Comparison of ENCODE assay signal across 15 cellular contexts in the genomic region with DNA sequence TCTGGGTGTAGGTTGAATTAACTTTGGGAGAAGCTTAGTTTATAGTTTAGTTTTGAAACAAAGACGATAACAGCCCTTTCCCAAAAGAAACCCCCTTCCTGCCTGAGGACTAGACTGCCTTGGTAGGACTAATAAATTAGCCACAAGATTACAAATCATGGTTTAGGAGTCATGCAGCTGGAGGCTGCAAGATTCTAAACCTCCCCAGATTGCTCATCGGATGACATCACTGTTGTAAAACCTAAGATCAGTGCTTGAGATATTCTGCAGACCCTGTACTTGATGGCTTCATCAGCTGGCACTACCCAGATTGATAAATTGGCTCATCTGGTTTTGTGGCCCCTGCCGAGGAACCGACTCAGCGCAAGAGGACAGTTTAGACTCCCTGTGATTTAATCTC. TPM values are rescaled to one million over a fixed set of nuclear protein-coding genes. Genes with fewer than 3 reads are reported as not detected.
DNase-seq lines count a peak whose midpoint lies in the region; TF ChIP-seq lines count a peak whose summit lies in the region.
"Had no signal": no experiment of that assay in that cellular context is flagged by ENCODE, and none has a peak within 500 bp of the region (broad histone marks: within the 10 kb centered on the region; RNA-seq: fewer than 3 reads in every experiment).

No MANE protein-coding gene starts in this region.

- TF ChIP-seq CTCF in AG09309 (IDR thresholded peaks at IDR 0.05; ENCODE audit: control insufficient read depth, insufficient read depth, low read depth, low read length, missing control alignments) (no peak), foreskin fibroblast (IDR thresholded peaks at IDR 0.05; ENCODE audit: low read depth, low read length) (no peak)

- H3K4me3 ChIP-seq in AG09309 (ENCODE audit: control insufficient read depth, low read depth, low read length) (no peak overlapping the region), foreskin fibroblast (ENCODE audit: low read depth in 1 of 2, low read length in 2 of 2) (no peak overlapping the region)
- H3K4me3 ChIP-seq: BLaER1, skin epidermis had no signal

- DNase-seq in AG09309 (ENCODE audit: low read depth) (peak; percentile 46), HS-5 (ENCODE audit: low read depth) (peak; percentile 48), T1000 (lab: John Stamatoyannopoulos, UW) (peak; percentile 57), foreskin fibroblast (peak; percentile 76 to 84), cardiac septum (ENCODE audit: low spot score) (no peak), NCI-H1436 (lab: John Stamatoyannopoulos, UW) (no peak), GM03348 (ENCODE audit: low spot score) (no peak), NCI-H446 (lab: John Stamatoyannopoulos, UW) (no peak)
- DNase-seq: activated CD8-positive, alpha-beta memory T cell treated with anti-CD3 and anti-CD28 coated beads, Interleukin-2, amount 10 ng/mL, durations not matched to agents 7 days and 5 days; effector memory CD8-positive, alpha-beta T cell; NCI-H1105 treated with DMSO at 0.1 percent for 48 hours; NCI-H2171 treated with DMSO at 0.1 percent for 48 hours had no signal

- intact Hi-C loops in cardiac septum (cut with DNase I) = no loop called here

RNA-seq across cellular contexts. Expression of a gene that starts 35.9 kb away (rescaled TPM):
- total RNA-seq in cardiac septum = 34.1 TPM

RNA-seq across cellular contexts. Expression of a gene that starts 36.2 kb away (rescaled TPM):
- not detected for total RNA-seq in cardiac septum
- total RNA-seq: activated CD8-positive, alpha-beta memory T cell treated with anti-CD3 and anti-CD28 coated beads, Interleukin-2, amount 10 ng/mL, durations not matched to agents 7 days and 5 days; WTC11 had no signal

Comparison
In these comparisons a context has a peak if more than half of its experiments do, and no peak if none do; other contexts are left out.
1. DNase-seq: peak in AG09309 (single experiment), HS-5 (single experiment), T1000 (single experiment) and foreskin fibroblast (2 of 2); none in cardiac septum (single experiment), NCI-H1436 (single experiment), GM03348 (single experiment) and NCI-H446 (0 of 2).